ENCODE assay signal across 24 cellular contexts in genomic region chr12:117093431-117093830, GRCh38. TPM values are rescaled to one million over a fixed set of nuclear protein-coding genes. Genes with fewer than 3 reads are reported as not detected.
"Had no signal": no experiment of that assay in that cellular context is flagged by ENCODE, and none has a peak within 500 bp of the region (broad histone marks: within the 10 kb centered on the region; RNA-seq: fewer than 3 reads in every experiment).

No MANE protein-coding gene starts in this region.

- ATAC-seq: activated naive CD4-positive, alpha-beta T cell treated with anti-CD3 and anti-CD28 coated beads, Interleukin-2, amount 50 U/mL, for 72 hours; activated T-cell treated with anti-CD3 and anti-CD28 coated beads, Interleukin-2, amount 50 U/mL, for 72 hours; esophagus mucosa; heart left ventricle; left lobe of liver; lower lobe of right lung; naive thymus-derived CD8-positive, alpha-beta T cell; sciatic nerve; stimulated activated effector memory CD8-positive, alpha-beta T cell treated with anti-CD3 and anti-CD28 coated beads, Interleukin-12 subunit alpha, Interleukin-12 subunit beta, amount 100 ng/mL, for 72 hours; T-cell had no signal

- H3K36me3 ChIP-seq: lower lobe of right lung, uterus had no signal

- DNase-seq: activated CD4-positive, alpha-beta T cell treated with anti-CD3 and anti-CD28 coated beads for 4 hours; activated CD4-positive, alpha-beta T cell treated with anti-CD3 and anti-CD28 coated beads, Interleukin-2, amount 50 U/mL, for 4 hours; activated naive CD4-positive, alpha-beta T cell; activated T-cell treated with anti-CD3 and anti-CD28 coated beads for 4 hours; activated T-cell treated with anti-CD3 and anti-CD28 coated beads, Interleukin-2, amount 50 U/mL, for 72 hours; anterior cingulate cortex; central memory CD4-positive, alpha-beta T cell; foreskin fibroblast; heart left ventricle; immature natural killer cell; mesenchymal stem cell; occipital lobe; stimulated activated CD4-positive, alpha-beta T cell treated with anti-CD3 and anti-CD28 coated beads, Interleukin-4, amount 100 ng/mL, for 24 hours; substantia nigra; T-cell; uterus had no signal

- H3K9me3 ChIP-seq: uterus had no signal

- H3K27ac ChIP-seq: lower lobe of right lung, skin epidermis had no signal

- H3K4me3 ChIP-seq: heart left ventricle, lower lobe of right lung, skin epidermis, uterus had no signal

RNA-seq across cellular contexts. Expression of gene TESC, which starts 5.8 kb away (rescaled TPM):
- total RNA-seq: naive thymus-derived CD8-positive, alpha-beta T cell had no signal
